In genomic region chr12:132747896-132748295, GRCh38 we compare ENCODE assay signal across 32 cellular contexts.
"Had no signal": no experiment of that assay in that cellular context is flagged by ENCODE, and none has a peak within 500 bp of the region (broad histone marks: within the 10 kb centered on the region; RNA-seq: fewer than 3 reads in every experiment).

No MANE protein-coding gene starts in this region.

- H3K4me3 Mint-ChIP-seq: activated CD4-positive, alpha-beta memory T cell treated with anti-CD3 and anti-CD28 coated beads for 36 hours; activated CD4-positive, alpha-beta T cell treated with anti-CD3 and anti-CD28 coated beads for 36 hours; activated CD4-positive, alpha-beta T cell treated with anti-CD3 and anti-CD28 coated beads, Interleukin-2, amount 10 ng/mL, durations not matched to agents 24 days and 14 days; activated CD8-positive, alpha-beta memory T cell treated with anti-CD3 and anti-CD28 coated beads, Interleukin-2, amount 10 ng/mL, durations not matched to agents 7 days and 5 days; activated CD8-positive, alpha-beta T cell treated with anti-CD3 and anti-CD28 coated beads, Interleukin-2, amount 10 ng/mL, durations not matched to agents 7 days and 5 days; activated naive CD4-positive, alpha-beta T cell treated with anti-CD3 and anti-CD28 coated beads for 36 hours; activated naive CD4-positive, alpha-beta T cell treated with anti-CD3 and anti-CD28 coated beads, Interleukin-2, amount 50 U/mL, for 24 hours; activated naive CD8-positive, alpha-beta T cell treated with anti-CD3 and anti-CD28 coated beads for 36 hours; activated naive CD8-positive, alpha-beta T cell treated with anti-CD3 and anti-CD28 coated beads, Interleukin-2, amount 50 U/mL, for 24 hours; activated T-helper 1 cell treated with anti-CD3 and anti-CD28 coated beads, Interleukin-12 subunit alpha, Interleukin-12 subunit beta, Interleukin-2, Interleukin-4 antibody, amounts not matched to agents 30 ng/mL and 10 ng/mL and 1 ng/mL, durations not matched to agents 14 hours and 24 hours and 36 hours; endodermal cell had no signal

- H3K27me3 ChIP-seq: adrenal gland, body of pancreas, colonic mucosa, dorsolateral prefrontal cortex, esophagus muscularis mucosa, foreskin keratinocyte, gastrocnemius medialis had no signal

- H3K4me1 ChIP-seq: adrenal gland, body of pancreas, colonic mucosa, esophagus muscularis mucosa, foreskin keratinocyte, gastrocnemius medialis had no signal

- H3K4me1 Mint-ChIP-seq: endodermal cell had no signal

- ATAC-seq: activated CD4-positive, alpha-beta T cell treated with anti-CD3 and anti-CD28 coated beads for 36 hours; activated CD8-positive, alpha-beta memory T cell treated with anti-CD3 and anti-CD28 coated beads, Interleukin-2, amount 10 ng/mL, durations not matched to agents 7 days and 5 days; activated CD8-positive, alpha-beta T cell treated with anti-CD3 and anti-CD28 coated beads, Interleukin-2, amount 10 ng/mL, durations not matched to agents 7 days and 5 days; activated naive CD8-positive, alpha-beta T cell treated with anti-CD3 and anti-CD28 coated beads, Interleukin-2, amount 50 U/mL, for 24 hours; body of pancreas; foreskin keratinocyte; gastrocnemius medialis had no signal

- H3K27me3 Mint-ChIP-seq: activated CD4-positive, alpha-beta memory T cell treated with anti-CD3 and anti-CD28 coated beads for 36 hours; activated CD4-positive, alpha-beta T cell treated with anti-CD3 and anti-CD28 coated beads for 36 hours; activated CD4-positive, alpha-beta T cell treated with anti-CD3 and anti-CD28 coated beads, Interleukin-2, amount 10 ng/mL, durations not matched to agents 24 days and 14 days; activated CD8-positive, alpha-beta memory T cell treated with anti-CD3 and anti-CD28 coated beads, Interleukin-2, amount 10 ng/mL, durations not matched to agents 7 days and 5 days; activated naive CD4-positive, alpha-beta T cell treated with anti-CD3 and anti-CD28 coated beads, Interleukin-2, amount 50 U/mL, for 24 hours; activated naive CD8-positive, alpha-beta T cell treated with anti-CD3 and anti-CD28 coated beads for 36 hours; activated naive CD8-positive, alpha-beta T cell treated with anti-CD3 and anti-CD28 coated beads, Interleukin-2, amount 50 U/mL, for 24 hours had no signal

- H3K9me3 ChIP-seq: adrenal gland, body of pancreas, colonic mucosa, esophagus muscularis mucosa, gastrocnemius medialis had no signal

- DNase-seq: activated CD4-positive, alpha-beta memory T cell treated with anti-CD3 and anti-CD28 coated beads for 36 hours; activated CD4-positive, alpha-beta T cell treated with anti-CD3 and anti-CD28 coated beads for 36 hours; activated CD4-positive, alpha-beta T cell treated with anti-CD3 and anti-CD28 coated beads, Interleukin-2, amount 10 ng/mL, durations not matched to agents 24 days and 14 days; activated CD4-positive, CD25-positive, alpha-beta regulatory T cell; activated CD4-positive, CD25-positive, alpha-beta regulatory T cell treated with anti-CD3 and anti-CD28 coated beads, Interleukin-2, amount 50 U/mL, for 72 hours; activated CD8-positive, alpha-beta memory T cell treated with anti-CD3 and anti-CD28 coated beads, Interleukin-2, amount 10 ng/mL, durations not matched to agents 7 days and 5 days; activated CD8-positive, alpha-beta memory T cell treated with anti-CD3 and anti-CD28 coated beads, Interleukin-2, amount 50 U/mL, for 4 hours; activated CD8-positive, alpha-beta T cell treated with anti-CD3 and anti-CD28 coated beads, Interleukin-2, amount 10 ng/mL, durations not matched to agents 7 days and 5 days; activated effector memory CD4-positive, alpha-beta T cell treated with anti-CD3 and anti-CD28 coated beads, Interleukin-2, amount 50 U/mL, for 16 hours; activated naive CD4-positive, alpha-beta T cell treated with anti-CD3 and anti-CD28 coated beads for 36 hours; activated naive CD8-positive, alpha-beta T cell treated with anti-CD3 and anti-CD28 coated beads for 36 hours; activated naive CD8-positive, alpha-beta T cell treated with anti-CD3 and anti-CD28 coated beads, Interleukin-2, amount 50 U/mL, for 24 hours; activated T-cell treated with anti-CD3 and anti-CD28 coated beads, Interleukin-2, amount 50 U/mL, for 1 hour; activated T-cell treated with anti-CD3 and anti-CD28 coated beads, Interleukin-2, amount 50 U/mL, for 48 hours; adrenal gland; amygdala; body of pancreas; caudate nucleus; colonic mucosa; dorsolateral prefrontal cortex; effector memory CD4-positive, alpha-beta T cell; erythroblast; foreskin keratinocyte; gastrocnemius medialis; glutamatergic neuron; T-helper 1 cell; T-helper 2 cell had no signal

- H3K27ac Mint-ChIP-seq: activated CD4-positive, alpha-beta memory T cell treated with anti-CD3 and anti-CD28 coated beads for 36 hours; activated CD4-positive, alpha-beta T cell treated with anti-CD3 and anti-CD28 coated beads for 36 hours; activated CD8-positive, alpha-beta memory T cell treated with anti-CD3 and anti-CD28 coated beads, Interleukin-2, amount 10 ng/mL, durations not matched to agents 7 days and 5 days; activated CD8-positive, alpha-beta T cell treated with anti-CD3 and anti-CD28 coated beads, Interleukin-2, amount 10 ng/mL, durations not matched to agents 7 days and 5 days; activated naive CD4-positive, alpha-beta T cell treated with anti-CD3 and anti-CD28 coated beads for 36 hours; activated naive CD4-positive, alpha-beta T cell treated with anti-CD3 and anti-CD28 coated beads, Interleukin-2, amount 50 U/mL, for 24 hours; activated naive CD8-positive, alpha-beta T cell treated with anti-CD3 and anti-CD28 coated beads for 36 hours; activated naive CD8-positive, alpha-beta T cell treated with anti-CD3 and anti-CD28 coated beads, Interleukin-2, amount 50 U/mL, for 24 hours; activated T-helper 1 cell treated with anti-CD3 and anti-CD28 coated beads, Interleukin-12 subunit alpha, Interleukin-12 subunit beta, Interleukin-2, Interleukin-4 antibody, amounts not matched to agents 30 ng/mL and 10 ng/mL and 1 ng/mL, durations not matched to agents 14 hours and 24 hours and 36 hours; activated T-helper 2 cell treated with anti-CD3 and anti-CD28 coated beads, Interferon-gamma antibody, Interleukin-2, Interleukin-4, amounts not matched to agents 10 μg/mL and 5 μg/mL and 100 μg/mL, durations not matched to agents 14 hours and 24 hours and 36 hours; endodermal cell had no signal

- H3K4me3 ChIP-seq: adrenal gland, body of pancreas, colonic mucosa, dorsolateral prefrontal cortex, esophagus muscularis mucosa, gastrocnemius medialis had no signal

- H3K27ac ChIP-seq: adrenal gland, body of pancreas, colonic mucosa, dorsolateral prefrontal cortex, esophagus muscularis mucosa, foreskin keratinocyte, gastrocnemius medialis had no signal

- H3K9me3 Mint-ChIP-seq: activated CD4-positive, alpha-beta memory T cell treated with anti-CD3 and anti-CD28 coated beads for 36 hours; activated naive CD4-positive, alpha-beta T cell treated with anti-CD3 and anti-CD28 coated beads for 36 hours; activated naive CD4-positive, alpha-beta T cell treated with anti-CD3 and anti-CD28 coated beads, Interleukin-2, amount 50 U/mL, for 24 hours; activated naive CD8-positive, alpha-beta T cell treated with anti-CD3 and anti-CD28 coated beads for 36 hours; activated naive CD8-positive, alpha-beta T cell treated with anti-CD3 and anti-CD28 coated beads, Interleukin-2, amount 50 U/mL, for 24 hours; activated T-helper 1 cell treated with anti-CD3 and anti-CD28 coated beads, Interleukin-12 subunit alpha, Interleukin-12 subunit beta, Interleukin-2, Interleukin-4 antibody, amounts not matched to agents 30 ng/mL and 10 ng/mL and 1 ng/mL, durations not matched to agents 14 hours and 24 hours and 36 hours; activated T-helper 2 cell treated with anti-CD3 and anti-CD28 coated beads, Interferon-gamma antibody, Interleukin-2, Interleukin-4, amounts not matched to agents 10 μg/mL and 5 μg/mL and 100 μg/mL, durations not matched to agents 14 hours and 24 hours and 36 hours; endodermal cell had no signal
